Comparison of ENCODE assay signal across 29 cellular contexts in genomic region chr6:151084275-151084674, GRCh38.
"Had no signal": no experiment of that assay in that cellular context is flagged by ENCODE, and none has a peak within 500 bp of the region (broad histone marks: within the 10 kb centered on the region; RNA-seq: fewer than 3 reads in every experiment).

No MANE protein-coding gene starts in this region.

- H3K9me3 Mint-ChIP-seq: activated B cell treated with CpG ODN at 0.5 μM for 24 hours; activated naive CD4-positive, alpha-beta T cell treated with anti-CD3 and anti-CD28 coated beads, Interleukin-2, amount 50 U/mL, for 24 hours; activated naive CD8-positive, alpha-beta T cell treated with anti-CD3 and anti-CD28 coated beads, Interleukin-2, amount 50 U/mL, for 24 hours; activated T-helper 1 cell treated with anti-CD3 and anti-CD28 coated beads, Interleukin-12 subunit alpha, Interleukin-12 subunit beta, Interleukin-2, Interleukin-4 antibody, amounts not matched to agents 30 ng/mL and 10 ng/mL and 1 ng/mL, durations not matched to agents 14 hours and 24 hours and 36 hours; stimulated activated memory B cell treated with anti-CD40 and anti-IgM and Interleukin-4, amounts not matched to agents 10 μg/mL and 1 μg/mL and 100 μg/mL, for 72 hours; stimulated activated naive CD8-positive, alpha-beta T cell treated with anti-CD3 and anti-CD28 coated beads, Interleukin-15, amount 100 ng/mL, for 72 hours; T-helper 2 cell treated with Interferon-gamma antibody and Interleukin-4, amounts not matched to agents 5 μg/mL and 100 μg/mL, for 36 hours had no signal

- ATAC-seq: activated naive CD8-positive, alpha-beta T cell treated with anti-CD3 and anti-CD28 coated beads, Interleukin-2, amount 50 U/mL, for 24 hours; foreskin keratinocyte; heart right ventricle; left lung; lower lobe of right lung; stimulated activated memory B cell treated with anti-CD40 and anti-IgM and Interleukin-4, amounts not matched to agents 10 μg/mL and 1 μg/mL and 100 μg/mL, for 72 hours; stimulated activated naive CD8-positive, alpha-beta T cell treated with anti-CD3 and anti-CD28 coated beads, Interleukin-15, amount 100 ng/mL, for 72 hours; upper lobe of right lung had no signal

- H3K36me3 ChIP-seq: breast epithelium, esophagus muscularis mucosa, heart right ventricle, left lung, lower lobe of right lung, right atrium auricular region, upper lobe of right lung had no signal

- H3K9ac ChIP-seq: parathyroid adenoma had no signal

- H3K9me3 ChIP-seq: breast epithelium, esophagus muscularis mucosa, heart right ventricle, left lung, lower lobe of right lung, right atrium auricular region, upper lobe of right lung had no signal

- H3K27me3 Mint-ChIP-seq: activated B cell treated with CpG ODN at 0.5 μM for 24 hours; activated naive CD4-positive, alpha-beta T cell treated with anti-CD3 and anti-CD28 coated beads, Interleukin-2, amount 50 U/mL, for 24 hours; activated naive CD8-positive, alpha-beta T cell treated with anti-CD3 and anti-CD28 coated beads, Interleukin-2, amount 50 U/mL, for 24 hours; stimulated activated memory B cell treated with anti-CD40 and anti-IgM and Interleukin-4, amounts not matched to agents 10 μg/mL and 1 μg/mL and 100 μg/mL, for 72 hours; stimulated activated naive CD8-positive, alpha-beta T cell treated with anti-CD3 and anti-CD28 coated beads, Interleukin-15, amount 100 ng/mL, for 72 hours had no signal

- H3K4me1 ChIP-seq: breast epithelium, esophagus muscularis mucosa, left lung, lower lobe of right lung, parathyroid adenoma, upper lobe of right lung had no signal

- H3K27ac ChIP-seq: breast epithelium, esophagus muscularis mucosa, foreskin keratinocyte, heart right ventricle, left lung, lower lobe of right lung, parathyroid adenoma, right atrium auricular region, upper lobe of right lung had no signal

- H3K4me1 Mint-ChIP-seq: activated B cell treated with CpG ODN at 0.5 μM for 24 hours; activated naive CD4-positive, alpha-beta T cell treated with anti-CD3 and anti-CD28 coated beads, Interleukin-2, amount 50 U/mL, for 24 hours; activated naive CD8-positive, alpha-beta T cell treated with anti-CD3 and anti-CD28 coated beads, Interleukin-2, amount 50 U/mL, for 24 hours; stimulated activated memory B cell treated with anti-CD40 and anti-IgM and Interleukin-4, amounts not matched to agents 10 μg/mL and 1 μg/mL and 100 μg/mL, for 72 hours; stimulated activated naive CD8-positive, alpha-beta T cell treated with anti-CD3 and anti-CD28 coated beads, Interleukin-15, amount 100 ng/mL, for 72 hours had no signal

- H3K27me3 ChIP-seq: breast epithelium, esophagus muscularis mucosa, foreskin keratinocyte, heart right ventricle, left lung, right atrium auricular region, upper lobe of right lung had no signal

- DNase-seq: activated B cell treated with CpG ODN at 0.5 μM for 24 hours; activated CD4-positive, alpha-beta T cell treated with anti-CD3 and anti-CD28 coated beads, Interleukin-2, amount 50 U/mL, for 1 hour; activated gamma-delta T cell; activated naive CD8-positive, alpha-beta T cell treated with anti-CD3 and anti-CD28 coated beads, Interleukin-2, amount 50 U/mL, for 24 hours; activated T-cell treated with anti-CD3 and anti-CD28 coated beads, Interleukin-2, amount 50 U/mL, for 1 hour; amygdala; central memory CD4-positive, alpha-beta T cell; foreskin keratinocyte; heart right ventricle; left lung; lower lobe of right lung; mesendoderm; stimulated activated CD4-positive, alpha-beta T cell treated with anti-CD3 and anti-CD28 coated beads, Interleukin-1b, Interleukin-23, amount 100 ng/mL, for 48 hours; stimulated activated CD4-positive, alpha-beta T cell treated with anti-CD3 and anti-CD28 coated beads, Interleukin-4, amount 100 ng/mL, for 4 hours; stimulated activated CD8-positive, alpha-beta memory T cell treated with anti-CD3 and anti-CD28 coated beads, Interleukin-4, amount 100 ng/mL, for 48 hours; stimulated activated naive CD8-positive, alpha-beta T cell treated with anti-CD3 and anti-CD28 coated beads, Interleukin-15, amount 100 ng/mL, for 72 hours; substantia nigra; T-helper 1 cell; upper lobe of right lung had no signal

- H3K4me3 ChIP-seq: breast epithelium, esophagus muscularis mucosa, heart right ventricle, left lung, lower lobe of right lung, right atrium auricular region, smooth muscle cell, upper lobe of right lung had no signal

- H3K4me3 Mint-ChIP-seq: activated B cell treated with CpG ODN at 0.5 μM for 24 hours; activated naive CD4-positive, alpha-beta T cell treated with anti-CD3 and anti-CD28 coated beads, Interleukin-2, amount 50 U/mL, for 24 hours; activated naive CD8-positive, alpha-beta T cell treated with anti-CD3 and anti-CD28 coated beads, Interleukin-2, amount 50 U/mL, for 24 hours; activated T-helper 1 cell treated with anti-CD3 and anti-CD28 coated beads, Interleukin-12 subunit alpha, Interleukin-12 subunit beta, Interleukin-2, Interleukin-4 antibody, amounts not matched to agents 30 ng/mL and 10 ng/mL and 1 ng/mL, durations not matched to agents 14 hours and 24 hours and 36 hours; nephron; stimulated activated memory B cell treated with anti-CD40 and anti-IgM and Interleukin-4, amounts not matched to agents 10 μg/mL and 1 μg/mL and 100 μg/mL, for 72 hours; stimulated activated naive CD8-positive, alpha-beta T cell treated with anti-CD3 and anti-CD28 coated beads, Interleukin-15, amount 100 ng/mL, for 72 hours; T-helper 2 cell treated with Interferon-gamma antibody and Interleukin-4, amounts not matched to agents 5 μg/mL and 100 μg/mL, for 36 hours had no signal

- H3K27ac Mint-ChIP-seq: activated B cell treated with CpG ODN at 0.5 μM for 24 hours; activated naive CD4-positive, alpha-beta T cell treated with anti-CD3 and anti-CD28 coated beads, Interleukin-2, amount 50 U/mL, for 24 hours; activated naive CD8-positive, alpha-beta T cell treated with anti-CD3 and anti-CD28 coated beads, Interleukin-2, amount 50 U/mL, for 24 hours; activated T-helper 1 cell treated with anti-CD3 and anti-CD28 coated beads, Interleukin-12 subunit alpha, Interleukin-12 subunit beta, Interleukin-2, Interleukin-4 antibody, amounts not matched to agents 30 ng/mL and 10 ng/mL and 1 ng/mL, durations not matched to agents 14 hours and 24 hours and 36 hours; nephron; stimulated activated memory B cell treated with anti-CD40 and anti-IgM and Interleukin-4, amounts not matched to agents 10 μg/mL and 1 μg/mL and 100 μg/mL, for 72 hours; stimulated activated naive CD8-positive, alpha-beta T cell treated with anti-CD3 and anti-CD28 coated beads, Interleukin-15, amount 100 ng/mL, for 72 hours; T-helper 2 cell treated with Interferon-gamma antibody and Interleukin-4, amounts not matched to agents 5 μg/mL and 100 μg/mL, for 36 hours had no signal
